Comparison of ENCODE assay signal across 8 cellular contexts in the genomic region with DNA sequence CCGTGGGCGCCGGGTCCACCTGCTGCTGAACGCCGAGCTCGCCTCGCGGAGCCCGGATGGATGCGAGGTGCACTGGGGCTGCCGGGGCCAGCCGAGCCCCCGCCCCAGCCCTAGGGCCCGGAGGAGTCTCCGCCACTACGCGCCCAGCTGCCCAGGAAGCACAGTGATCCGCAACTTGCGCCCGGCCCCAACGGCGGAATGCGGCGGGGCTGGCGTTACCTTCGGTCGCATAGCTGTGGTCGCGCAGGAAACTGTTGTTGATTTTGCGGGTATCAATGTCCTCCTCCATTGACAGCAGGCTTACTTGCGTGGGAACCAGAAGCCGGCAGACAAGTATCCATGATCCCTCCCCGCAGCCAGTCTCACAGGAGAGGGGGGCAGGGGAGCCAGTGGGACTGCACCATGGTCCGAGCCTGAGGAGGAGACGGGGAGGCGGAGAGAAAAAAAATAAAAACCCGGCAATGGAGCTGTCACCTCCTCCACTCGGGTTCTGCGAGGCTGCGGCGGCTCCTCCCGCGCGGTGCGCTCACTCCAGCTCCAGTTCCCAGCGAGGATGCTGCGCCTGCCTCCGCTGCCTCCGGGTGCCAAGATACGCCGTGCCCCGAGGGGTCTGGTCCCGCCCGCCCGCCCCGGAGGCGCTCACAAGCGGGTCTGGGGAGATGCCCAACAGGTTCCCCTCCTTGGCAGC. TPM values are rescaled to one million over a fixed set of nuclear protein-coding genes. Genes with fewer than 3 reads are reported as not detected.
DNase-seq lines count a peak whose midpoint lies in the region; ATAC-seq and TF ChIP-seq lines count a peak whose summit lies in the region.

No MANE protein-coding gene starts in this region.

- H3K9me3 Mint-ChIP-seq in activated T-cell treated with anti-CD3 and anti-CD28 coated beads, Interleukin-2, amount 50 U/mL, for 4 hours: no peaks in the 10 kb centered on the region
- H3K9me3 Mint-ChIP-seq in natural killer cell treated with Interleukin-12 subunit alpha and Interleukin-12 subunit beta and Interleukin-15 and Interleukin-18, amount 100 ng/mL, for 72 hours: no peaks in the 10 kb centered on the region

- H3K27ac ChIP-seq in urinary bladder (ENCODE audit: low read depth): no peak overlapping the region

- H3K4me1 ChIP-seq in urinary bladder (ENCODE audit: insufficient read depth): peaks cover 1% of the 10 kb centered on the region

- H3K27ac Mint-ChIP-seq in natural killer cell treated with Interleukin-12 subunit alpha and Interleukin-12 subunit beta and Interleukin-15 and Interleukin-18, amount 100 ng/mL, for 72 hours: peak overlapping the region in 1 of 2 donors; percentile 31

- H3K4me3 Mint-ChIP-seq in activated T-cell treated with anti-CD3 and anti-CD28 coated beads, Interleukin-2, amount 50 U/mL, for 4 hours: peak overlapping the region; percentile 88
- peak overlapping the region; percentile 90 for H3K4me3 Mint-ChIP-seq in natural killer cell treated with Interleukin-12 subunit alpha and Interleukin-12 subunit beta and Interleukin-15 and Interleukin-18, amount 100 ng/mL, for 72 hours

- no peaks in the 10 kb centered on the region for H3K36me3 ChIP-seq in urinary bladder (ENCODE audit: insufficient read depth)

- H3K27me3 Mint-ChIP-seq in activated T-cell treated with anti-CD3 and anti-CD28 coated beads, Interleukin-2, amount 50 U/mL, for 4 hours (ENCODE audit: low read depth): peaks cover 18% of the 10 kb centered on the region
- no peaks in the 10 kb centered on the region for H3K27me3 Mint-ChIP-seq in natural killer cell treated with Interleukin-12 subunit alpha and Interleukin-12 subunit beta and Interleukin-15 and Interleukin-18, amount 100 ng/mL, for 72 hours

- WGBS in urinary bladder: under 1% methylated on average over 58 of the region's 58 CpGs

- peak; percentile 42 for ATAC-seq in HG03432 (IDR thresholded peaks at IDR 0.05; ENCODE audit: unreplicated experiment)
- peak; percentile 54 to 61 for ATAC-seq in activated T-cell treated with anti-CD3 and anti-CD28 coated beads, Interleukin-2, amount 50 U/mL, for 4 hours
- ATAC-seq in natural killer cell treated with Interleukin-12 subunit alpha and Interleukin-12 subunit beta and Interleukin-15 and Interleukin-18, amount 100 ng/mL, for 72 hours: peak; percentile 73 to 80

- H3K4me3 ChIP-seq in fibroblast of mammary gland (ENCODE audit: control insufficient read depth, low read depth, low read length) (peak overlapping the region; percentile 15), urinary bladder (ENCODE audit: low read depth, low read length) (peak overlapping the region; percentile 70)

- H3K36me3 Mint-ChIP-seq in activated T-cell treated with anti-CD3 and anti-CD28 coated beads, Interleukin-2, amount 50 U/mL, for 4 hours (ENCODE audit: insufficient read depth): no peaks in the 10 kb centered on the region
- H3K36me3 Mint-ChIP-seq in natural killer cell treated with Interleukin-12 subunit alpha and Interleukin-12 subunit beta and Interleukin-15 and Interleukin-18, amount 100 ng/mL, for 72 hours: no peaks in the 10 kb centered on the region

- peaks cover 23% of the 10 kb centered on the region for H3K4me1 Mint-ChIP-seq in activated T-cell treated with anti-CD3 and anti-CD28 coated beads, Interleukin-2, amount 50 U/mL, for 4 hours (ENCODE audit: low read depth)
- peaks cover 31 to 33% of the 10 kb centered on the region in 2 donors for H3K4me1 Mint-ChIP-seq in natural killer cell treated with Interleukin-12 subunit alpha and Interleukin-12 subunit beta and Interleukin-15 and Interleukin-18, amount 100 ng/mL, for 72 hours (ENCODE audit: low read depth in 2 of 2)

- DNase-seq in EL (peak; percentile 21), fibroblast of mammary gland (ENCODE audit: low read depth) (no peak), GM10266 (ENCODE audit: extremely low spot score) (no peak), KG1 (lab: John Stamatoyannopoulos, UW) (no peak)
- no peak for DNase-seq in activated T-cell treated with anti-CD3 and anti-CD28 coated beads, Interleukin-2, amount 50 U/mL, for 4 hours
- DNase-seq in natural killer cell treated with Interleukin-12 subunit alpha and Interleukin-12 subunit beta and Interleukin-15 and Interleukin-18, amount 100 ng/mL, for 72 hours (ENCODE audit: low spot score): peak; percentile 67

- no peak for TF ChIP-seq CTCF in fibroblast of mammary gland (conservative IDR thresholded peaks at IDR 0.05; ENCODE audit: control insufficient read depth, insufficient read depth, low read depth, low read length)
- no peak for TF ChIP-seq CTCF in GM10266 (IDR thresholded peaks at IDR 0.05; ENCODE audit: control insufficient read depth, insufficient read depth, low read depth, missing control alignments)

RNA-seq across cellular contexts. Expression of a gene that starts 0.6 kb away (rescaled TPM):
- total RNA-seq in activated T-cell treated with anti-CD3 and anti-CD28 coated beads, Interleukin-2, amount 50 U/mL, for 4 hours: 1 to 10 TPM in 1 of 3 donors, under 1 TPM in 2; 0.30 to 1.3 (median 0.84) TPM
- 10 to 100 TPM; 12.6 to 20.0 TPM for total RNA-seq in natural killer cell treated with Interleukin-12 subunit alpha and Interleukin-12 subunit beta and Interleukin-15 and Interleukin-18, amount 100 ng/mL, for 72 hours
- total RNA-seq in urinary bladder: 11.8 TPM
- polyA plus RNA-seq in urinary bladder: 9.8 TPM

Comparison
In these comparisons a context has a peak if more than half of its experiments do, and no peak if none do; other contexts are left out.
1. DNase-seq: peak in EL (single experiment) and natural killer cell treated with Interleukin-12 subunit alpha and Interleukin-12 subunit beta and Interleukin-15 and Interleukin-18, amount 100 ng/mL, for 72 hours (single experiment); none in activated T-cell treated with anti-CD3 and anti-CD28 coated beads, Interleukin-2, amount 50 U/mL, for 4 hours (single experiment), fibroblast of mammary gland (single experiment), GM10266 (single experiment) and KG1 (single experiment).
2. Peak in every context shown above with its lines, with median percentiles within 50 percentile points of each other: ATAC-seq.